In the genomic region with DNA sequence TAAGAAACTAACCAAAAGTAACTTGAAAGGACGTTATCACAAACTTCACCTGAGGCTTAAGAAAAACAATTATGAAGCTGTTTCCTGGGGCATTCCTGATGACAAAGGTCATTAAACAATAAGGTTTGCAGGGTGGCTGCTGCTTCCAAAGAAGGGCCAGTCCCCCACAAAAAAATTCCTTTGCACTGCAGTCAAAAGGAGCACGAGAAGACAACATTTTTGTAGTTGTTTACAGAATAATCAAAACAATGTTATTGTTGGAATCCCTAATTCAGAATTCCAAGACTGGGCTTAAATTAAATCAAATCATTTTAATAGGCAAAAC, we compare ENCODE assay signal across 1 cellular context.
TF ChIP-seq lines count a peak whose summit lies in the region.

No MANE protein-coding gene starts in this region.

TF ChIP-seq in HepG2, 621 proteins besides CTCF, POLR2A, EP300 and RAD21 (continues in another document):
- TF ChIP-seq YEATS2 (CRISPR knock-in tag; IDR thresholded peaks at IDR 0.05; ENCODE audit: borderline replicate concordance): peak; percentile 13; the same call in 1 of the 2 replicates
- TF ChIP-seq, protein P1, sequence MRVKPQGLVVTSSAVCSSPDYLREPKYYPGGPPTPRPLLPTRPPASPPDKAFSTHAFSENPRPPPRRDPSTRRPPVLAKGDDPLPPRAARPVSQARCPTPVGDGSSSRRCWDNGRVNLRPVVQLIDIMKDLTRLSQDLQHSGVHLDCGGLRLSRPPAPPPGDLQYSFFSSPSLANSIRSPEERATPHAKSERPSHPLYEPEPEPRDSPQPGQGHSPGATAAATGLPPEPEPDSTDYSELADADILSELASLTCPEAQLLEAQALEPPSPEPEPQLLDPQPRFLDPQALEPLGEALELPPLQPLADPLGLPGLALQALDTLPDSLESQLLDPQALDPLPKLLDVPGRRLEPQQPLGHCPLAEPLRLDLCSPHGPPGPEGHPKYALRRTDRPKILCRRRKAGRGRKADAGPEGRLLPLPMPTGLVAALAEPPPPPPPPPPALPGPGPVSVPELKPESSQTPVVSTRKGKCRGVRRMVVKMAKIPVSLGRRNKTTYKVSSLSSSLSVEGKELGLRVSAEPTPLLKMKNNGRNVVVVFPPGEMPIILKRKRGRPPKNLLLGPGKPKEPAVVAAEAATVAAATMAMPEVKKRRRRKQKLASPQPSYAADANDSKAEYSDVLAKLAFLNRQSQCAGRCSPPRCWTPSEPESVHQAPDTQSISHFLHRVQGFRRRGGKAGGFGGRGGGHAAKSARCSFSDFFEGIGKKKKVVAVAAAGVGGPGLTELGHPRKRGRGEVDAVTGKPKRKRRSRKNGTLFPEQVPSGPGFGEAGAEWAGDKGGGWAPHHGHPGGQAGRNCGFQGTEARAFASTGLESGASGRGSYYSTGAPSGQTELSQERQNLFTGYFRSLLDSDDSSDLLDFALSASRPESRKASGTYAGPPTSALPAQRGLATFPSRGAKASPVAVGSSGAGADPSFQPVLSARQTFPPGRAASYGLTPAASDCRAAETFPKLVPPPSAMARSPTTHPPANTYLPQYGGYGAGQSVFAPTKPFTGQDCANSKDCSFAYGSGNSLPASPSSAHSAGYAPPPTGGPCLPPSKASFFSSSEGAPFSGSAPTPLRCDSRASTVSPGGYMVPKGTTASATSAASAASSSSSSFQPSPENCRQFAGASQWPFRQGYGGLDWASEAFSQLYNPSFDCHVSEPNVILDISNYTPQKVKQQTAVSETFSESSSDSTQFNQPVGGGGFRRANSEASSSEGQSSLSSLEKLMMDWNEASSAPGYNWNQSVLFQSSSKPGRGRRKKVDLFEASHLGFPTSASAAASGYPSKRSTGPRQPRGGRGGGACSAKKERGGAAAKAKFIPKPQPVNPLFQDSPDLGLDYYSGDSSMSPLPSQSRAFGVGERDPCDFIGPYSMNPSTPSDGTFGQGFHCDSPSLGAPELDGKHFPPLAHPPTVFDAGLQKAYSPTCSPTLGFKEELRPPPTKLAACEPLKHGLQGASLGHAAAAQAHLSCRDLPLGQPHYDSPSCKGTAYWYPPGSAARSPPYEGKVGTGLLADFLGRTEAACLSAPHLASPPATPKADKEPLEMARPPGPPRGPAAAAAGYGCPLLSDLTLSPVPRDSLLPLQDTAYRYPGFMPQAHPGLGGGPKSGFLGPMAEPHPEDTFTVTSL (CRISPR knock-in tag; IDR thresholded peaks at IDR 0.05; ENCODE audit: borderline replicate concordance): no peak
- no peak for TF ChIP-seq ZNF75D (CRISPR knock-in tag; IDR thresholded peaks at IDR 0.05; ENCODE audit: borderline replicate concordance)
- no peak for TF ChIP-seq NFATC3 (CRISPR knock-in tag; IDR thresholded peaks at IDR 0.05)
- no peak for TF ChIP-seq SRSF1 (optimal IDR thresholded peaks at IDR 0.05; ENCODE audit: low read depth, low read length)
- TF ChIP-seq, protein P2, sequence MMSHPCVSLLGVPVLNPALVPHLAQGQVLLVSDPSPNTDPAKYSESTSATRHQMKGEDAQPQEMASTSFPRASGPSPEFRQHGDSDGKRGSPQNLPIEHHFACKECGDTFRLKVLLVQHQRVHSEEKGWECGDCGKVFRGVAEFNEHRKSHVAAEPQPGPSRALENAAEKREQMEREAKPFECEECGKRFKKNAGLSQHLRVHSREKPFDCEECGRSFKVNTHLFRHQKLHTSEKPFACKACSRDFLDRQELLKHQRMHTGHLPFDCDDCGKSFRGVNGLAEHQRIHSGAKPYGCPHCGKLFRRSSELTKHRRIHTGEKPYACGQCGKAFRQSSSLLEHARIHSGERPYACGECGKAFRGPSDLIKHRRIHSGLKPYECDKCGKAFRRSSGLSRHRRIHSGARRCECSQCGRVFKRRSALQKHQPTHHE (CRISPR knock-in tag; IDR thresholded peaks at IDR 0.05; ENCODE audit: borderline replicate concordance): no peak
- TF ChIP-seq RFXAP (CRISPR knock-in tag; IDR thresholded peaks at IDR 0.05; ENCODE audit: borderline replicate concordance): no peak
- TF ChIP-seq, protein P3, sequence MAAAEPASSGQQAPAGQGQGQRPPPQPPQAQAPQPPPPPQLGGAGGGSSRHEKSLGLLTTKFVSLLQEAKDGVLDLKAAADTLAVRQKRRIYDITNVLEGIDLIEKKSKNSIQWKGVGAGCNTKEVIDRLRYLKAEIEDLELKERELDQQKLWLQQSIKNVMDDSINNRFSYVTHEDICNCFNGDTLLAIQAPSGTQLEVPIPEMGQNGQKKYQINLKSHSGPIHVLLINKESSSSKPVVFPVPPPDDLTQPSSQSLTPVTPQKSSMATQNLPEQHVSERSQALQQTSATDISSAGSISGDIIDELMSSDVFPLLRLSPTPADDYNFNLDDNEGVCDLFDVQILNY (CRISPR knock-in tag; conservative IDR thresholded peaks at IDR 0.05): no peak
- TF ChIP-seq MXI1 (IDR thresholded peaks at IDR 0.05; ENCODE audit: borderline replicate concordance, low read depth, low read length): no peak
- TF ChIP-seq ZSCAN31 (CRISPR knock-in tag; IDR thresholded peaks at IDR 0.05; ENCODE audit: low read depth): no peak
- TF ChIP-seq, protein P4, sequence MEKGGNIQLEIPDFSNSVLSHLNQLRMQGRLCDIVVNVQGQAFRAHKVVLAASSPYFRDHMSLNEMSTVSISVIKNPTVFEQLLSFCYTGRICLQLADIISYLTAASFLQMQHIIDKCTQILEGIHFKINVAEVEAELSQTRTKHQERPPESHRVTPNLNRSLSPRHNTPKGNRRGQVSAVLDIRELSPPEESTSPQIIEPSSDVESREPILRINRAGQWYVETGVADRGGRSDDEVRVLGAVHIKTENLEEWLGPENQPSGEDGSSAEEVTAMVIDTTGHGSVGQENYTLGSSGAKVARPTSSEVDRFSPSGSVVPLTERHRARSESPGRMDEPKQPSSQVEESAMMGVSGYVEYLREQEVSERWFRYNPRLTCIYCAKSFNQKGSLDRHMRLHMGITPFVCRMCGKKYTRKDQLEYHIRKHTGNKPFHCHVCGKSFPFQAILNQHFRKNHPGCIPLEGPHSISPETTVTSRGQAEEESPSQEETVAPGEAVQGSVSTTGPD (CRISPR knock-in tag; IDR thresholded peaks at IDR 0.05): no peak
- TF ChIP-seq, protein P5, sequence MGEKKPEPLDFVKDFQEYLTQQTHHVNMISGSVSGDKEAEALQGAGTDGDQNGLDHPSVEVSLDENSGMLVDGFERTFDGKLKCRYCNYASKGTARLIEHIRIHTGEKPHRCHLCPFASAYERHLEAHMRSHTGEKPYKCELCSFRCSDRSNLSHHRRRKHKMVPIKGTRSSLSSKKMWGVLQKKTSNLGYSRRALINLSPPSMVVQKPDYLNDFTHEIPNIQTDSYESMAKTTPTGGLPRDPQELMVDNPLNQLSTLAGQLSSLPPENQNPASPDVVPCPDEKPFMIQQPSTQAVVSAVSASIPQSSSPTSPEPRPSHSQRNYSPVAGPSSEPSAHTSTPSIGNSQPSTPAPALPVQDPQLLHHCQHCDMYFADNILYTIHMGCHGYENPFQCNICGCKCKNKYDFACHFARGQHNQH (CRISPR knock-in tag; IDR thresholded peaks at IDR 0.05): no peak
- TF ChIP-seq REPIN1 (CRISPR knock-in tag; IDR thresholded peaks at IDR 0.05; ENCODE audit: borderline replicate concordance, low read depth): no peak
- 0 out of 2 replicates have a peak, but pooled peaks have one; percentile 49 for TF ChIP-seq ARID2 (CRISPR knock-in tag; IDR thresholded peaks at IDR 0.05; ENCODE audit: borderline replicate concordance)
- TF ChIP-seq TARDBP (CRISPR knock-in tag; IDR thresholded peaks at IDR 0.05): peak; percentile 38; the same call in 1 of the 2 replicates
- TF ChIP-seq, protein P6, sequence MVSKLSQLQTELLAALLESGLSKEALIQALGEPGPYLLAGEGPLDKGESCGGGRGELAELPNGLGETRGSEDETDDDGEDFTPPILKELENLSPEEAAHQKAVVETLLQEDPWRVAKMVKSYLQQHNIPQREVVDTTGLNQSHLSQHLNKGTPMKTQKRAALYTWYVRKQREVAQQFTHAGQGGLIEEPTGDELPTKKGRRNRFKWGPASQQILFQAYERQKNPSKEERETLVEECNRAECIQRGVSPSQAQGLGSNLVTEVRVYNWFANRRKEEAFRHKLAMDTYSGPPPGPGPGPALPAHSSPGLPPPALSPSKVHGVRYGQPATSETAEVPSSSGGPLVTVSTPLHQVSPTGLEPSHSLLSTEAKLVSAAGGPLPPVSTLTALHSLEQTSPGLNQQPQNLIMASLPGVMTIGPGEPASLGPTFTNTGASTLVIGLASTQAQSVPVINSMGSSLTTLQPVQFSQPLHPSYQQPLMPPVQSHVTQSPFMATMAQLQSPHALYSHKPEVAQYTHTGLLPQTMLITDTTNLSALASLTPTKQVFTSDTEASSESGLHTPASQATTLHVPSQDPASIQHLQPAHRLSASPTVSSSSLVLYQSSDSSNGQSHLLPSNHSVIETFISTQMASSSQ (IDR thresholded peaks at IDR 0.05; ENCODE audit: low read depth): no peak
- TF ChIP-seq, protein P6 (CRISPR knock-in tag; IDR thresholded peaks at IDR 0.05; ENCODE audit: borderline replicate concordance): 0 out of 2 replicates have a peak, but pooled peaks have one; percentile 9
- TF ChIP-seq ZNF562 (CRISPR knock-in tag; IDR thresholded peaks at IDR 0.05; ENCODE audit: borderline replicate concordance): no peak
- no peak for TF ChIP-seq HOXD1 (CRISPR knock-in tag; IDR thresholded peaks at IDR 0.05)
- 0 out of 2 replicates have a peak, but pooled peaks have one; percentile 27 for TF ChIP-seq ZNF841 (CRISPR knock-in tag; IDR thresholded peaks at IDR 0.05; ENCODE audit: borderline replicate concordance)
- TF ChIP-seq HMG20B (CRISPR knock-in tag; conservative IDR thresholded peaks at IDR 0.05): no peak
- no peak for TF ChIP-seq ZNF468 (CRISPR knock-in tag; IDR thresholded peaks at IDR 0.05)
- TF ChIP-seq BRD4 (CRISPR knock-in tag; IDR thresholded peaks at IDR 0.05): no peak
- no peak for TF ChIP-seq CCAR2 (optimal IDR thresholded peaks at IDR 0.05; ENCODE audit: low read depth, low read length)
- TF ChIP-seq, protein P7, sequence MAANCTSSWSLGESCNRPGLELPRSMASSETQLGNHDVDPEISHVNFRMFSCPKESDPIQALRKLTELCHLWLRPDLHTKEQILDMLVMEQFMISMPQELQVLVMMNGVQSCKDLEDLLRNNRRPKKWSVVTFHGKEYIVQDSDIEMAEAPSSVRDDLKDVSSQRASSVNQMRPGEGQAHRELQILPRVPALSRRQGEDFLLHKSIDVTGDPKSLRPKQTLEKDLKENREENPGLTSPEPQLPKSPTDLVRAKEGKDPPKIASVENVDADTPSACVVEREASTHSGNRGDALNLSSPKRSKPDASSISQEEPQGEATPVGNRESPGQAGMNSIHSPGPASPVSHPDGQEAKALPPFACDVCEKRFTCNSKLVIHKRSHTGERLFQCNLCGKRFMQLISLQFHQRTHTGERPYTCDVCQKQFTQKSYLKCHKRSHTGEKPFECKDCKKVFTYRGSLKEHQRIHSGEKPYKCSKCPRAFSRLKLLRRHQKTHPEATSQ (CRISPR knock-in tag; IDR thresholded peaks at IDR 0.05; ENCODE audit: borderline replicate concordance): 0 out of 2 replicates have a peak, but pooled peaks have one; percentile 29
- no peak for TF ChIP-seq ZFY (CRISPR knock-in tag; IDR thresholded peaks at IDR 0.05)
- TF ChIP-seq, protein P8, sequence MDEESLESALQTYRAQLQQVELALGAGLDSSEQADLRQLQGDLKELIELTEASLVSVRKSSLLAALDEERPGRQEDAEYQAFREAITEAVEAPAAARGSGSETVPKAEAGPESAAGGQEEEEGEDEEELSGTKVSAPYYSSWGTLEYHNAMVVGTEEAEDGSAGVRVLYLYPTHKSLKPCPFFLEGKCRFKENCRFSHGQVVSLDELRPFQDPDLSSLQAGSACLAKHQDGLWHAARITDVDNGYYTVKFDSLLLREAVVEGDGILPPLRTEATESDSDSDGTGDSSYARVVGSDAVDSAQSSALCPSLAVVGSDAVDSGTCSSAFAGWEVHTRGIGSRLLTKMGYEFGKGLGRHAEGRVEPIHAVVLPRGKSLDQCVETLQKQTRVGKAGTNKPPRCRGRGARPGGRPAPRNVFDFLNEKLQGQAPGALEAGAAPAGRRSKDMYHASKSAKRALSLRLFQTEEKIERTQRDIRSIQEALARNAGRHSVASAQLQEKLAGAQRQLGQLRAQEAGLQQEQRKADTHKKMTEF (CRISPR knock-in tag; IDR thresholded peaks at IDR 0.05): no peak
- TF ChIP-seq, protein P9, sequence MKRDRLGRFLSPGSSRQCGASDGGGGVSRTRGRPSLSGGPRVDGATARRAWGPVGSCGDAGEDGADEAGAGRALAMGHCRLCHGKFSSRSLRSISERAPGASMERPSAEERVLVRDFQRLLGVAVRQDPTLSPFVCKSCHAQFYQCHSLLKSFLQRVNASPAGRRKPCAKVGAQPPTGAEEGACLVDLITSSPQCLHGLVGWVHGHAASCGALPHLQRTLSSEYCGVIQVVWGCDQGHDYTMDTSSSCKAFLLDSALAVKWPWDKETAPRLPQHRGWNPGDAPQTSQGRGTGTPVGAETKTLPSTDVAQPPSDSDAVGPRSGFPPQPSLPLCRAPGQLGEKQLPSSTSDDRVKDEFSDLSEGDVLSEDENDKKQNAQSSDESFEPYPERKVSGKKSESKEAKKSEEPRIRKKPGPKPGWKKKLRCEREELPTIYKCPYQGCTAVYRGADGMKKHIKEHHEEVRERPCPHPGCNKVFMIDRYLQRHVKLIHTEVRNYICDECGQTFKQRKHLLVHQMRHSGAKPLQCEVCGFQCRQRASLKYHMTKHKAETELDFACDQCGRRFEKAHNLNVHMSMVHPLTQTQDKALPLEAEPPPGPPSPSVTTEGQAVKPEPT (CRISPR knock-in tag; IDR thresholded peaks at IDR 0.05; ENCODE audit: low read depth): no peak
- TF ChIP-seq MAFF (IDR thresholded peaks at IDR 0.05; ENCODE audit: low read depth, low read length): no peak
- no peak for TF ChIP-seq SMARCC2 (IDR thresholded peaks at IDR 0.05)
- TF ChIP-seq RELA (CRISPR knock-in tag; IDR thresholded peaks at IDR 0.05): no peak
- TF ChIP-seq ADNP (CRISPR knock-in tag; IDR thresholded peaks at IDR 0.05): no peak
- TF ChIP-seq, protein P10, sequence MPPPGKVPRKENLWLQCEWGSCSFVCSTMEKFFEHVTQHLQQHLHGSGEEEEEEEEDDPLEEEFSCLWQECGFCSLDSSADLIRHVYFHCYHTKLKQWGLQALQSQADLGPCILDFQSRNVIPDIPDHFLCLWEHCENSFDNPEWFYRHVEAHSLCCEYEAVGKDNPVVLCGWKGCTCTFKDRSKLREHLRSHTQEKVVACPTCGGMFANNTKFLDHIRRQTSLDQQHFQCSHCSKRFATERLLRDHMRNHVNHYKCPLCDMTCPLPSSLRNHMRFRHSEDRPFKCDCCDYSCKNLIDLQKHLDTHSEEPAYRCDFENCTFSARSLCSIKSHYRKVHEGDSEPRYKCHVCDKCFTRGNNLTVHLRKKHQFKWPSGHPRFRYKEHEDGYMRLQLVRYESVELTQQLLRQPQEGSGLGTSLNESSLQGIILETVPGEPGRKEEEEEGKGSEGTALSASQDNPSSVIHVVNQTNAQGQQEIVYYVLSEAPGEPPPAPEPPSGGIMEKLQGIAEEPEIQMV (CRISPR knock-in tag; IDR thresholded peaks at IDR 0.05; ENCODE audit: low read depth): no peak
